In the genomic region with DNA sequence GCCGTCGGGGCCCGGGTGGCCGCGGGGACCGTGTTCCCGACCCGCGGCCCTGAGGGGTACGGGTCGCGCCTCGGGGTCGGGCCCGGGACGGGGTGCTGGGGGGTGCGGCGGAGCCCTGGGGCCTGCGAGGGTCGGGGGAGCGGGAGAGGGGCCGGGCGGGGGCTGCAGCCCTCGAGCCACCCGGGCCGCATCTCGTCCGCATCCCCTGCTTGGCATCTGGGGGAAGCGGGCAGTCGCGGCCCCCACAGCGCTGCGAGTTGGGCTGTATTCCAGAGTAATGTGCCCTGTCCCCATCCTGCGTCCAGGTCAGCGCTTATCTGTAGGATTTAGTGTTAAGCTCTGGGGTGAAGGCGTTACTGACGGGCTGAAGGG, we compare ENCODE assay signal across 8 cellular contexts. TPM values are rescaled to one million over a fixed set of nuclear protein-coding genes. Genes with fewer than 3 reads are reported as not detected.
DNase-seq lines count a peak whose midpoint lies in the region; ATAC-seq and TF ChIP-seq lines count a peak whose summit lies in the region.

No MANE protein-coding gene starts in this region.

- peaks cover 12 to 15% of the 10 kb centered on the region in 2 donors for H3K36me3 Mint-ChIP-seq in activated naive CD4-positive, alpha-beta T cell treated with anti-CD3 and anti-CD28 coated beads, Interleukin-2, amount 50 U/mL, for 72 hours

- H3K9me3 Mint-ChIP-seq in activated naive CD4-positive, alpha-beta T cell treated with anti-CD3 and anti-CD28 coated beads, Interleukin-2, amount 50 U/mL, for 72 hours, result no peaks in the 10 kb centered on the region

- ATAC-seq in activated naive CD4-positive, alpha-beta T cell treated with anti-CD3 and anti-CD28 coated beads, Interleukin-2, amount 50 U/mL, for 72 hours, result no peak
- no peak for ATAC-seq in GM21390 (IDR thresholded peaks at IDR 0.05; ENCODE audit: unreplicated experiment)

- H3K27ac ChIP-seq in cardiac muscle cell, result peak overlapping the region; percentile 87
- peak overlapping the region; percentile 64 for H3K27ac ChIP-seq in thymus (ENCODE audit: low read depth)

- no peaks in the 10 kb centered on the region for H3K27me3 ChIP-seq in cardiac muscle cell
- H3K27me3 ChIP-seq in kidney epithelial cell (ENCODE audit: control insufficient read depth, insufficient read depth, low read length), result no peaks in the 10 kb centered on the region
- no peaks in the 10 kb centered on the region for H3K27me3 ChIP-seq in thymus (ENCODE audit: control insufficient read depth, insufficient read depth)

- H3K27ac Mint-ChIP-seq in activated naive CD4-positive, alpha-beta T cell treated with anti-CD3 and anti-CD28 coated beads, Interleukin-2, amount 50 U/mL, for 72 hours, result peak overlapping the region; percentile 83 to 97

- H3K4me1 ChIP-seq in cardiac muscle cell (ENCODE audit: low read depth) (peaks cover 5% of the 10 kb centered on the region), thymus (ENCODE audit: control insufficient read depth, insufficient read depth, low read length) (peaks cover 19% of the 10 kb centered on the region)

- intact Hi-C loops in cardiac septum (cut with DNase I), result no loop called here

- H3K9me3 ChIP-seq in cardiac muscle cell (ENCODE audit: low read depth) (no peaks in the 10 kb centered on the region), thymus (ENCODE audit: control insufficient read depth) (no peaks in the 10 kb centered on the region)

- TF ChIP-seq CTCF in cardiac muscle cell (IDR thresholded peaks at IDR 0.05; ENCODE audit: low read depth, low read length) (no peak), kidney epithelial cell (IDR thresholded peaks at IDR 0.05; ENCODE audit: insufficient read depth, low read length, poor library complexity, severe bottlenecking) (no peak)

- under 1% methylated on average over 37 of the region's 37 CpGs for WGBS in thymus

- peak overlapping the region; percentile 93 for H3K4me3 ChIP-seq in cardiac muscle cell
- peak overlapping the region; percentile 87 for H3K4me3 ChIP-seq in kidney epithelial cell (ENCODE audit: low read depth, low read length)
- H3K4me3 ChIP-seq in thymus (ENCODE audit: low read length), result peak overlapping the region; percentile 78

- DNase-seq in cardiac muscle cell (ENCODE audit: low read depth in 1 of 2, low spot score in 1 of 2), result no peak
- no peak for DNase-seq in cardiac septum (ENCODE audit: low spot score)
- no peak for DNase-seq in activated naive CD4-positive, alpha-beta T cell treated with anti-CD3 and anti-CD28 coated beads, Interleukin-2, amount 50 U/mL, for 72 hours (ENCODE audit: low spot score in 2 of 2)
- DNase-seq in kidney epithelial cell (ENCODE audit: low read depth), result no peak
- no peak for DNase-seq in kidney tubule cell (ENCODE audit: low spot score)
- no peak for DNase-seq in stimulated activated CD8-positive, alpha-beta memory T cell treated with anti-CD3 and anti-CD28 coated beads, Interleukin-4, amount 100 ng/mL, for 48 hours

- H3K36me3 ChIP-seq in cardiac muscle cell (peaks cover 11% of the 10 kb centered on the region), kidney epithelial cell (ENCODE audit: control insufficient read depth, insufficient read depth, low read length) (no peaks in the 10 kb centered on the region), thymus (ENCODE audit: control insufficient read depth, insufficient read depth) (peaks cover 41% of the 10 kb centered on the region)

RNA-seq across cellular contexts. Expression of a gene that starts 0.4 kb away (rescaled TPM):
- 46.5 and 57.9 TPM in 2 replicates for total RNA-seq in cardiac muscle cell
- polyA plus RNA-seq in cardiac muscle cell, result 100 and 112 TPM in 2 replicates
- total RNA-seq in cardiac septum, result 81.9 TPM
- 100 to 1,000 TPM; 102 to 135 TPM for total RNA-seq in activated naive CD4-positive, alpha-beta T cell treated with anti-CD3 and anti-CD28 coated beads, Interleukin-2, amount 50 U/mL, for 72 hours
- 79.1 and 92.8 TPM in 2 replicates for total RNA-seq in kidney epithelial cell
- 85.8 TPM for polyA plus RNA-seq in thymus

RNA-seq across cellular contexts. Expression of a gene that starts 0.7 kb away (rescaled TPM):
- total RNA-seq in cardiac muscle cell, result 17.0 and 24.4 TPM in 2 replicates
- polyA plus RNA-seq in cardiac muscle cell, result 10.8 and 20.7 TPM in 2 replicates
- total RNA-seq in cardiac septum, result 3.6 TPM
- 1 to 10 TPM; 2.0 to 5.7 TPM for total RNA-seq in activated naive CD4-positive, alpha-beta T cell treated with anti-CD3 and anti-CD28 coated beads, Interleukin-2, amount 50 U/mL, for 72 hours
- 7.7 and 8.4 TPM in 2 replicates for total RNA-seq in kidney epithelial cell
- polyA plus RNA-seq in thymus, result 6.4 TPM

RNA-seq across cellular contexts. Expression of a gene that starts 20.3 kb away (rescaled TPM):
- total RNA-seq in cardiac muscle cell, result 37.5 and 40.4 TPM in 2 replicates
- polyA plus RNA-seq in cardiac muscle cell, result 34.2 and 38.8 TPM in 2 replicates
- 18.1 TPM for total RNA-seq in cardiac septum
- 10 to 100 TPM in 1 of 2 donors, 1 to 10 TPM in 1; 4.7 to 17.0 TPM for total RNA-seq in activated naive CD4-positive, alpha-beta T cell treated with anti-CD3 and anti-CD28 coated beads, Interleukin-2, amount 50 U/mL, for 72 hours
- 48.1 and 50.4 TPM in 2 replicates for total RNA-seq in kidney epithelial cell
- 16.0 TPM for polyA plus RNA-seq in thymus
